10 cellular contexts compared by ENCODE assay signal in the genomic region with DNA sequence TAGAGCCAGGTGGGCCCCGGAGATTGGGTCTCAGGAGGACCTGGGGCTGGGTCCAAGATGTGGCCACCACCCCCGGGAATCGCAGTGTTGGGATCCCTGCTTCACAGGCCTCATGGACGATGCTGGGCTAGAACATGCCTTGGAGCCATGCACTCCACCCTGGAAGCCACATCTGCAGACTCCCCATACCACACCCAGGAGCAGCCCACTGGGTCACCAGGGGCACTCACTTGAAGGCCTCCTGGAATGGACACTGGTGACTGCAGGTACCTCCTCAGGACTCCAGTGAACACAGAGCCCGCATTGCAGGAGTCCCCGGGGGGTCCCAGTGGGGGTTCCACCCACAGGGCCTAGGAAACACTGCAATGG. TPM values are rescaled to one million over a fixed set of nuclear protein-coding genes. Genes with fewer than 3 reads are reported as not detected.
DNase-seq lines count a peak whose midpoint lies in the region; ATAC-seq, FAIRE-seq and TF ChIP-seq lines count a peak whose summit lies in the region.
"Had no signal": no experiment of that assay in that cellular context is flagged by ENCODE, and none has a peak within 500 bp of the region (broad histone marks: within the 10 kb centered on the region; RNA-seq: fewer than 3 reads in every experiment).

No MANE protein-coding gene starts in this region.

- no peak for TF ChIP-seq POLR2A in heart left ventricle (IDR thresholded peaks at IDR 0.05)
- no peak for TF ChIP-seq POLR2A in esophagus muscularis mucosa (IDR thresholded peaks at IDR 0.05; ENCODE audit: low read depth)
- TF ChIP-seq POLR2A in thyroid gland (IDR thresholded peaks at IDR 0.05) = no peak

- H3K4me3 ChIP-seq in heart left ventricle (peak overlapping the region in 9 of 12 donors; percentile 15 to 38 (median 24)), esophagus muscularis mucosa (peak overlapping the region in 3 of 4 donors; percentile 21 to 33 (median 33)), thyroid gland (replicated peaks in 1 of 3) (peak overlapping the region in 1 of 3 donors; percentile 17), pancreas (no peak overlapping the region)
- H3K4me3 ChIP-seq: SJCRH30 had no signal

- H3K9me3 ChIP-seq in heart left ventricle (no peaks in the 10 kb centered on the region), esophagus muscularis mucosa (no peaks in the 10 kb centered on the region), thyroid gland (no peaks in the 10 kb centered on the region), pancreas (no peaks in the 10 kb centered on the region)
- H3K9me3 ChIP-seq: Caco-2, SJCRH30 had no signal

- peak in 1 of 4 donors; percentile 1 for ATAC-seq in heart left ventricle
- ATAC-seq in left ventricle myocardium superior = no peak
- no peak for ATAC-seq in HG03196 (IDR thresholded peaks at IDR 0.05; ENCODE audit: unreplicated experiment)
- no peak for ATAC-seq in GM21786 (IDR thresholded peaks at IDR 0.05; ENCODE audit: unreplicated experiment)
- no peak for ATAC-seq in pancreas

- H3K27me3 Mint-ChIP-seq in activated CD4-positive, alpha-beta memory T cell treated with anti-CD3 and anti-CD28 coated beads for 36 hours = no peaks in the 10 kb centered on the region

- H3K27ac ChIP-seq in heart left ventricle (peak overlapping the region in 9 of 12 donors; percentile 47 to 72 (median 55)), esophagus muscularis mucosa (replicated peaks in 1 of 4) (peak overlapping the region in 1 of 4 donors; percentile 26), thyroid gland (peak overlapping the region in 2 of 3 donors; percentile 41 to 57), pancreas (no peak overlapping the region)
- H3K27ac ChIP-seq: SJCRH30 had no signal

- no peak for DNase-seq in heart left ventricle
- DNase-seq in left ventricle myocardium superior = no peak
- DNase-seq in activated CD4-positive, alpha-beta memory T cell treated with anti-CD3 and anti-CD28 coated beads for 36 hours = no peak
- no peak for DNase-seq in esophagus muscularis mucosa (ENCODE audit: extremely low spot score)
- no peak for DNase-seq in thyroid gland
- no peak for DNase-seq in pancreas
- DNase-seq: Caco-2 had no signal

- H3K9me3 Mint-ChIP-seq in activated CD4-positive, alpha-beta memory T cell treated with anti-CD3 and anti-CD28 coated beads for 36 hours = no peaks in the 10 kb centered on the region

- H3K36me3 ChIP-seq in heart left ventricle = no peaks in the 10 kb centered on the region
- H3K36me3 ChIP-seq in esophagus muscularis mucosa = no peaks in the 10 kb centered on the region
- H3K36me3 ChIP-seq in thyroid gland = no peaks in the 10 kb centered on the region
- no peaks in the 10 kb centered on the region for H3K36me3 ChIP-seq in pancreas
- H3K36me3 ChIP-seq: SJCRH30 had no signal

- 51 to 67% (median 60%) methylated on average over 4 to 6 of the region's 6 CpGs for WGBS in heart left ventricle, 4 donors
- WGBS in esophagus muscularis mucosa = 67% methylated on average over 3 of the region's 6 CpGs
- 90 to 92% methylated on average over 2 to 4 of the region's 6 CpGs for WGBS in thyroid gland, 2 donors
- 86 to 96% methylated on average over 6 of the region's 6 CpGs for WGBS in pancreas, 2 donors

- POLR2A ChIA-PET in activated CD4-positive, alpha-beta memory T cell treated with anti-CD3 and anti-CD28 coated beads for 36 hours (lab: Charles Lee) = no interaction called here

- no peak for TF ChIP-seq EP300 in esophagus muscularis mucosa (IDR thresholded peaks at IDR 0.05)

- peaks cover 8 to 77% (median 56%) of the 10 kb centered on the region in 12 donors for H3K4me1 ChIP-seq in heart left ventricle
- peaks cover 43 to 53% (median 48%) of the 10 kb centered on the region in 4 donors for H3K4me1 ChIP-seq in esophagus muscularis mucosa
- peaks cover 8 to 33% of the 10 kb centered on the region in 2 donors for H3K4me1 ChIP-seq in thyroid gland
- H3K4me1 ChIP-seq in pancreas = peaks cover 0 to 8% (median 0%) of the 10 kb centered on the region in 3 donors

- peak overlapping the region; percentile 41 for H3K4me3 Mint-ChIP-seq in activated CD4-positive, alpha-beta memory T cell treated with anti-CD3 and anti-CD28 coated beads for 36 hours

- CTCF ChIA-PET in activated CD4-positive, alpha-beta memory T cell treated with anti-CD3 and anti-CD28 coated beads for 36 hours (lab: Charles Lee) = interaction anchor here (1.0 kb wide), 1 partner anchor 114 kb away, joined by 3 read pairs; no protein-coding TSS in a partner anchor

- no peaks in the 10 kb centered on the region for H3K27me3 ChIP-seq in heart left ventricle
- no peaks in the 10 kb centered on the region for H3K27me3 ChIP-seq in esophagus muscularis mucosa
- H3K27me3 ChIP-seq in thyroid gland = no peaks in the 10 kb centered on the region
- no peaks in the 10 kb centered on the region for H3K27me3 ChIP-seq in pancreas

- intact Hi-C loops in heart left ventricle (cut with DNase I) (loop anchor here in 1 of 10 donors (2.0 kb wide), 1 partner anchor 42 kb away; no protein-coding TSS in a partner anchor), left ventricle myocardium superior (cut with micrococcal nuclease) (no loop called here), esophagus muscularis mucosa (cut with DNase I) (no loop called here), thyroid gland (cut with DNase I) (no loop called here), pancreas (cut with DNase I) (no loop called here)
- intact Hi-C loops in activated CD4-positive, alpha-beta memory T cell treated with anti-CD3 and anti-CD28 coated beads for 36 hours (cut with micrococcal nuclease) = no loop called here

- H3K4me1 Mint-ChIP-seq in activated CD4-positive, alpha-beta memory T cell treated with anti-CD3 and anti-CD28 coated beads for 36 hours (ENCODE audit: low read depth) = peaks cover 42% of the 10 kb centered on the region

- no peaks in the 10 kb centered on the region for H3K36me3 Mint-ChIP-seq in activated CD4-positive, alpha-beta memory T cell treated with anti-CD3 and anti-CD28 coated beads for 36 hours

- TF ChIP-seq CTCF in heart left ventricle (IDR thresholded peaks at IDR 0.05) (no peak), esophagus muscularis mucosa (IDR thresholded peaks at IDR 0.05) (no peak), thyroid gland (IDR thresholded peaks at IDR 0.05) (no peak), pancreas (IDR thresholded peaks at IDR 0.05) (no peak)

- no peak for FAIRE-seq in pancreas (lab: Jason Lieb, UNC)

- peak overlapping the region; percentile 73 for H3K27ac Mint-ChIP-seq in activated CD4-positive, alpha-beta memory T cell treated with anti-CD3 and anti-CD28 coated beads for 36 hours

RNA-seq across cellular contexts. Expression of a gene that starts 25.0 kb away (rescaled TPM):
- total RNA-seq in heart left ventricle = 1 to 10 TPM in 7 of 9 donors, under 1 TPM in 2; 0.53 to 2.6 (median 1.4) TPM
- 1 to 10 TPM; 1.3 to 1.8 TPM for polyA plus RNA-seq in heart left ventricle
- 1.2 TPM for total RNA-seq in left ventricle myocardium superior
- 1 to 10 TPM; 2.6 to 3.1 TPM for total RNA-seq in activated CD4-positive, alpha-beta memory T cell treated with anti-CD3 and anti-CD28 coated beads for 36 hours
- total RNA-seq in esophagus muscularis mucosa = 1 to 10 TPM in 2 of 4 donors, not detected in 2; 1.8 to 2.2 TPM
- 1 to 10 TPM; 4.0 to 8.6 (median 5.9) TPM for total RNA-seq in thyroid gland
- total RNA-seq in pancreas = 1 to 10 TPM in 5 of 6 donors, under 1 TPM in 1; 0.88 to 7.4 (median 1.9) TPM
- 1 to 10 TPM; 1.7 TPM for polyA plus RNA-seq in pancreas

Comparison
In these comparisons a context has a peak if more than half of its experiments do, and no peak if none do; other contexts are left out.
1. H3K27ac ChIP-seq: peak in heart left ventricle (9 of 12) and thyroid gland (2 of 3); none in pancreas (0 of 4).
2. H3K4me3 ChIP-seq: peak in heart left ventricle (9 of 12) and esophagus muscularis mucosa (3 of 4); none in pancreas (0 of 4).